Comparison of ENCODE assay signal across 9 cellular contexts in genomic region chr1:229230893-229231753, GRCh38. TPM values are rescaled to one million over a fixed set of nuclear protein-coding genes. Genes with fewer than 3 reads are reported as not detected.
A peak's percentile ranks its signal among the peaks of the same experiment; 100 is the strongest.
DNase-seq lines count a peak whose midpoint lies in the region; ATAC-seq and TF ChIP-seq lines count a peak whose summit lies in the region.
"Had no signal": no experiment of that assay in that cellular context is flagged by ENCODE, and none has a peak within 500 bp of the region (broad histone marks: within the 10 kb centered on the region; RNA-seq: fewer than 3 reads in every experiment).

No MANE protein-coding gene starts in this region.

- H3K4me1 Mint-ChIP-seq in Calu3 (ENCODE audit: low read depth, unreplicated experiment) (peaks cover 46% of the 10 kb centered on the region), mesothelial cell of epicardium (peaks cover 57% of the 10 kb centered on the region)
- H3K4me1 Mint-ChIP-seq in activated CD8-positive, alpha-beta T cell treated with anti-CD3 and anti-CD28 coated beads, Interleukin-2, amount 10 ng/mL, durations not matched to agents 7 days and 5 days (ENCODE audit: low read depth) = peaks cover 10% of the 10 kb centered on the region

- H3K36me3 Mint-ChIP-seq in Calu3 (ENCODE audit: insufficient read depth, unreplicated experiment) (peaks cover 24% of the 10 kb centered on the region), mesothelial cell of epicardium (no peaks in the 10 kb centered on the region)
- H3K36me3 Mint-ChIP-seq in activated CD8-positive, alpha-beta T cell treated with anti-CD3 and anti-CD28 coated beads, Interleukin-2, amount 10 ng/mL, durations not matched to agents 7 days and 5 days (ENCODE audit: low read depth) = no peaks in the 10 kb centered on the region

- peak overlapping the region; percentile 98 for H3K27ac ChIP-seq in angular gyrus (ENCODE audit: low read depth, low read length)

- DNase-seq in Calu3 = peak; percentile 42
- DNase-seq in NCI-H1105 treated with DMSO at 0.1 percent for 48 hours (lab: John Stamatoyannopoulos, UW) = peak; percentile 55
- no peak for DNase-seq in mesothelial cell of epicardium (ENCODE audit: low spot score in 2 of 2, unreplicated experiment in 2 of 2)
- DNase-seq in activated CD8-positive, alpha-beta T cell treated with anti-CD3 and anti-CD28 coated beads, Interleukin-2, amount 10 ng/mL, durations not matched to agents 7 days and 5 days = no peak
- DNase-seq in NCI-H524 treated with DMSO at 0.1 percent for 48 hours (lab: John Stamatoyannopoulos, UW) = no peak
- no peak for DNase-seq in NCI-H187 treated with DMSO at 0.1 percent for 48 hours (lab: John Stamatoyannopoulos, UW)
- DNase-seq: foreskin melanocyte had no signal

- CTCF ChIA-PET in Calu3 (lab: Charles Lee) = interaction anchor here (0.6 to 2.8 kb wide), 7 partner anchors 24 to 1051 kb away, joined by 3 to 15 read pairs (median 5); no protein-coding TSS in a partner anchor
- CTCF ChIA-PET in activated CD8-positive, alpha-beta T cell treated with anti-CD3 and anti-CD28 coated beads, Interleukin-2, amount 10 ng/mL, durations not matched to agents 7 days and 5 days (lab: Charles Lee) = interaction anchor here (1.1 to 7.1 kb wide), 3 partner anchors 25 to 564 kb away, joined by 4 to 81 read pairs (median 73); partner anchors contain the start of gene RHOU

- no peak for ATAC-seq in activated CD8-positive, alpha-beta T cell treated with anti-CD3 and anti-CD28 coated beads, Interleukin-2, amount 10 ng/mL, durations not matched to agents 7 days and 5 days
- ATAC-seq in HG02610 (IDR thresholded peaks at IDR 0.05; ENCODE audit: unreplicated experiment) = no peak

- H3K4me3 Mint-ChIP-seq in Calu3 (ENCODE audit: low read depth, unreplicated experiment) (peak overlapping the region; percentile 52), mesothelial cell of epicardium (no peak overlapping the region)
- no peak overlapping the region for H3K4me3 Mint-ChIP-seq in activated CD8-positive, alpha-beta T cell treated with anti-CD3 and anti-CD28 coated beads, Interleukin-2, amount 10 ng/mL, durations not matched to agents 7 days and 5 days

- intact Hi-C loops in Calu3 (cut with micrococcal nuclease; ENCODE audit: unreplicated experiment) = loop anchor here (5.0 kb wide), 1 partner anchor 399 kb away; no protein-coding TSS in a partner anchor

- POLR2A ChIA-PET in activated CD8-positive, alpha-beta T cell treated with anti-CD3 and anti-CD28 coated beads, Interleukin-2, amount 10 ng/mL, durations not matched to agents 7 days and 5 days (lab: Charles Lee) = no interaction called here

- no peaks in the 10 kb centered on the region for H3K9me3 Mint-ChIP-seq in Calu3 (ENCODE audit: low read depth, unreplicated experiment)
- no peaks in the 10 kb centered on the region for H3K9me3 Mint-ChIP-seq in mesothelial cell of epicardium
- no peaks in the 10 kb centered on the region for H3K9me3 Mint-ChIP-seq in activated CD8-positive, alpha-beta T cell treated with anti-CD3 and anti-CD28 coated beads, Interleukin-2, amount 10 ng/mL, durations not matched to agents 7 days and 5 days (ENCODE audit: insufficient read depth)

- BruUV-seq in Calu3 (replicated peaks; lab: Mats Ljungman, UMichigan) = no TSS peak

- H3K27me3 Mint-ChIP-seq in Calu3 (ENCODE audit: unreplicated experiment) (no peaks in the 10 kb centered on the region), mesothelial cell of epicardium (ENCODE audit: low read depth) (no peaks in the 10 kb centered on the region)
- peaks cover 15% of the 10 kb centered on the region for H3K27me3 Mint-ChIP-seq in activated CD8-positive, alpha-beta T cell treated with anti-CD3 and anti-CD28 coated beads, Interleukin-2, amount 10 ng/mL, durations not matched to agents 7 days and 5 days (ENCODE audit: low read depth)

- TF ChIP-seq CTCF in Calu3 (IDR thresholded peaks at IDR 0.05; ENCODE audit: unreplicated experiment) (no peak), mesothelial cell of epicardium (IDR thresholded peaks at IDR 0.05; ENCODE audit: unreplicated experiment) (no peak)

- peak overlapping the region; percentile 79 for H3K27ac Mint-ChIP-seq in Calu3 (ENCODE audit: unreplicated experiment)
- H3K27ac Mint-ChIP-seq in mesothelial cell of epicardium = peak overlapping the region; percentile 96
- no peak overlapping the region for H3K27ac Mint-ChIP-seq in activated CD8-positive, alpha-beta T cell treated with anti-CD3 and anti-CD28 coated beads, Interleukin-2, amount 10 ng/mL, durations not matched to agents 7 days and 5 days

RNA-seq across cellular contexts. Expression of gene RAB4A, which starts 39.8 kb away (rescaled TPM):
- total RNA-seq in Calu3 (2022) = 66.6 and 78.7 TPM in 2 replicates
- 58.7 to 66.5 TPM (median 59.8 TPM) in 3 replicates for total RNA-seq in mesothelial cell of epicardium
- total RNA-seq in activated CD8-positive, alpha-beta T cell treated with anti-CD3 and anti-CD28 coated beads, Interleukin-2, amount 10 ng/mL, durations not matched to agents 7 days and 5 days = 10 to 100 TPM; 40.4 to 41.7 TPM

Comparison
In these comparisons a context has a peak if more than half of its experiments do, and no peak if none do; other contexts are left out.
1. DNase-seq: peak in Calu3 (single experiment) and NCI-H1105 treated with DMSO at 0.1 percent for 48 hours (single experiment); none in mesothelial cell of epicardium (0 of 2), activated CD8-positive, alpha-beta T cell treated with anti-CD3 and anti-CD28 coated beads, Interleukin-2, amount 10 ng/mL, durations not matched to agents 7 days and 5 days (single experiment), NCI-H524 treated with DMSO at 0.1 percent for 48 hours (single experiment) and NCI-H187 treated with DMSO at 0.1 percent for 48 hours (single experiment).